23 cellular contexts compared by ENCODE assay signal in the genomic region with DNA sequence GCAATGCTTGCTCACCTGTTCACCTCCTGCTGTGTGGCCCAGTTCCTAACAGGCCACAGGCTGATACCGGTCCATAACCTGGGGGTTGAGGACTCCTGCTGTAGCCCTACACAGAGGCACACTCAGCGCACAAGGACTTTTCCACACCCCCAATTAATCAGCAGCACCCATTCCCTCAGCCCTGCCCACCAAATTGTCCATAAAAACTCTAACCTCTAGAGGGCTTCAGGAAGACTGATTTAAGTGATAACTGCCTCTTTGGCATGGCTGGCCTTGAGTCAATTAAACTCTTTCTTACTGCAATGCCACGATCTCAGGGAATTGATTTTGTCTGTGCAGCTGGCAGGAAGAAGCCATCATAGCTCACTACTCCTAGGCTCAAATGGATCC.
DNase-seq lines count a peak whose midpoint lies in the region; ATAC-seq, FAIRE-seq and TF ChIP-seq lines count a peak whose summit lies in the region.
"Had no signal": no experiment of that assay in that cellular context is flagged by ENCODE, and none has a peak within 500 bp of the region (broad histone marks: within the 10 kb centered on the region; RNA-seq: fewer than 3 reads in every experiment).

No MANE protein-coding gene starts in this region.

- no peaks in the 10 kb centered on the region for H3K27me3 ChIP-seq in GM06990 (replicated peaks; ENCODE audit: control insufficient read depth, insufficient read depth, low read length)
- H3K27me3 ChIP-seq in K562 (ENCODE audit: control insufficient read depth in 2 of 2, insufficient read depth in 2 of 2, low read length in 2 of 2), result no peaks in the 10 kb centered on the region
- H3K27me3 ChIP-seq in right cardiac atrium (ENCODE audit: control insufficient read depth, insufficient read depth), result no peaks in the 10 kb centered on the region
- H3K27me3 ChIP-seq: adrenal gland, BLaER1, hepatocyte, testis had no signal

- POLR2A ChIA-PET in K562 (lab: Yijun Ruan, JAX), result interaction anchor here (0.6 to 1.2 kb wide), 6 partner anchors 13 to 155 kb away, joined by 3 read pairs; a partner anchor contains a TSS

- no peak for TF ChIP-seq POLR2A in K562 (conservative IDR thresholded peaks at IDR 0.05)

- H4K20me1 ChIP-seq in K562 (replicated peaks; ENCODE audit: control insufficient read depth, insufficient read depth, low read length), result no peaks in the 10 kb centered on the region
- H4K20me1 ChIP-seq: BLaER1 had no signal

- no peak overlapping the region for H3K4me3 ChIP-seq in GM06990 (replicated peaks; ENCODE audit: low read depth, low read length)
- H3K4me3 ChIP-seq in K562, result no peak overlapping the region
- no peak overlapping the region for H3K4me3 ChIP-seq in skin epidermis
- no peak overlapping the region for H3K4me3 ChIP-seq in right cardiac atrium (ENCODE audit: low read length)
- H3K4me3 ChIP-seq: adrenal gland, BLaER1, hepatocyte, testis had no signal

- peaks cover 4 to 19% of the 10 kb centered on the region in 2 experiments; a peak in 4 of 5 replicates for H3K4me1 ChIP-seq in K562 (replicated peaks in 1 of 2; ENCODE audit: control insufficient read depth in 2 of 2, insufficient read depth in 2 of 2, low read length in 2 of 2)
- H3K4me1 ChIP-seq in right cardiac atrium (ENCODE audit: control insufficient read depth, insufficient read depth, low read length), result no peaks in the 10 kb centered on the region
- H3K4me1 ChIP-seq: adrenal gland, testis had no signal

- H2AFZ ChIP-seq in K562 (ENCODE audit: low read depth, low read length), result peak overlapping the region; percentile 5; the same call in 1 of the 2 replicates
- H2AFZ ChIP-seq: hepatocyte had no signal

- intact Hi-C loops in K562 (cut with micrococcal nuclease), result no loop called here
- intact Hi-C loops in right cardiac atrium (cut with DNase I), result no loop called here

- no peaks in the 10 kb centered on the region for H3K9me3 Mint-ChIP-seq in activated naive CD4-positive, alpha-beta T cell treated with anti-CD3 and anti-CD28 coated beads, Interleukin-2, amount 10 ng/mL, durations not matched to agents 7 days and 5 days
- H3K9me3 Mint-ChIP-seq: activated T-helper 2 cell treated with anti-CD3 and anti-CD28 coated beads, Interferon-gamma antibody, Interleukin-2, Interleukin-4, amounts not matched to agents 10 μg/mL and 5 μg/mL and 100 μg/mL, durations not matched to agents 14 hours and 24 hours and 36 hours; T-cell had no signal

- H3K4me1 Mint-ChIP-seq in activated naive CD4-positive, alpha-beta T cell treated with anti-CD3 and anti-CD28 coated beads, Interleukin-2, amount 10 ng/mL, durations not matched to agents 7 days and 5 days, result no peaks in the 10 kb centered on the region

- CTCF ChIA-PET in K562 (lab: Yijun Ruan, JAX; ENCODE audit: low intra/inter-chr PET ratio), result interaction anchor here (0.6 kb wide), 1 partner anchor 121 kb away, joined by 7 read pairs; no protein-coding TSS in a partner anchor
- CTCF ChIA-PET in activated naive CD4-positive, alpha-beta T cell treated with anti-CD3 and anti-CD28 coated beads, Interleukin-2, amount 10 ng/mL, durations not matched to agents 7 days and 5 days (lab: Charles Lee), result no interaction called here

- H3K27me3 Mint-ChIP-seq in activated naive CD4-positive, alpha-beta T cell treated with anti-CD3 and anti-CD28 coated beads, Interleukin-2, amount 10 ng/mL, durations not matched to agents 7 days and 5 days, result no peaks in the 10 kb centered on the region
- H3K27me3 Mint-ChIP-seq: T-cell had no signal

- FAIRE-seq in K562 (lab: Jason Lieb, UNC), result peak; percentile 54

- no peaks in the 10 kb centered on the region for H3K36me3 Mint-ChIP-seq in activated naive CD4-positive, alpha-beta T cell treated with anti-CD3 and anti-CD28 coated beads, Interleukin-2, amount 10 ng/mL, durations not matched to agents 7 days and 5 days

- BruUV-seq in K562 (replicated peaks; lab: Mats Ljungman, UMichigan), result no TSS peak

- 13% methylated on average over 3 of the region's 3 CpGs for WGBS in K562 (ENCODE audit: insufficient coverage, low coverage, missing lambda C conversion rate)
- WGBS in right cardiac atrium, result 81% methylated on average over 3 of the region's 3 CpGs

- ATAC-seq in K562 (peak; percentile 71), right cardiac atrium (no peak)
- ATAC-seq: left cardiac atrium, T-cell had no signal

- H3K27ac ChIP-seq in K562 (ENCODE audit: extremely low read depth, low read depth, low read length) (no peak overlapping the region; the same call in 2 of the 3 replicates), skin epidermis (peak overlapping the region in 18 of 21 experiments; percentile 7 to 76 (median 49)), right cardiac atrium (ENCODE audit: low read length) (no peak overlapping the region)
- H3K27ac ChIP-seq: adrenal gland, BLaER1, hepatocyte, RWPE1, testis had no signal

- in situ Hi-C loops in K562 (cut with MboI) (no loop called here), GM13977 (cut with MboI; ENCODE audit: low pct_unique_long_range_greater_than_20kb, low sequenced_read_pairs, unreplicated experiment) (no loop called here)

- H3K4me2 ChIP-seq in K562 (ENCODE audit: insufficient read depth, low read length), result peak overlapping the region; percentile 20; the same call in 1 of the 2 replicates
- H3K4me2 ChIP-seq: BLaER1, hepatocyte had no signal

- H3K79me2 ChIP-seq in K562 (ENCODE audit: control insufficient read depth, insufficient read depth, low read length), result no peaks in the 10 kb centered on the region
- H3K79me2 ChIP-seq: hepatocyte had no signal

- DNase-seq in GM06990 (ENCODE audit: extremely low read depth, insufficient read length) (no peak), NCI-H146 treated with DMSO at 0.1 percent for 48 hours (lab: John Stamatoyannopoulos, UW; ENCODE audit: unreplicated experiment) (peak; percentile 51), K562 (ENCODE audit: extremely low read depth in 1 of 4, low spot score in 3 of 4) (peak in 1 of 4 experiments; percentile 31), right cardiac atrium (no peak), GM13977 (ENCODE audit: low spot score) (no peak), H4 (ENCODE audit: low spot score) (no peak)
- DNase-seq in activated naive CD4-positive, alpha-beta T cell treated with anti-CD3 and anti-CD28 coated beads, Interleukin-2, amount 10 ng/mL, durations not matched to agents 7 days and 5 days, result no peak
- DNase-seq: caudate nucleus; DMS153; Kasumi-1; left cardiac atrium; NCI-H1694 treated with DMSO at 0.1 percent for 48 hours; NCI-H526 treated with DMSO at 0.1 percent for 48 hours; stimulated activated CD4-positive, alpha-beta T cell treated with anti-CD3 and anti-CD28 coated beads, Interleukin-4, amount 100 ng/mL, for 24 hours; stimulated activated CD8-positive, alpha-beta memory T cell treated with anti-CD3 and anti-CD28 coated beads, Interleukin-4, amount 100 ng/mL, for 48 hours; T-cell; testis had no signal

- no peak overlapping the region for H3K4me3 Mint-ChIP-seq in activated naive CD4-positive, alpha-beta T cell treated with anti-CD3 and anti-CD28 coated beads, Interleukin-2, amount 10 ng/mL, durations not matched to agents 7 days and 5 days
- H3K4me3 Mint-ChIP-seq: T-cell had no signal

- TF ChIP-seq RAD21 in K562 (CRISPR knock-in tag; conservative IDR thresholded peaks at IDR 0.05 in 1 of 2, IDR thresholded peaks at IDR 0.05 in 1 of 2), result no peak

- TF ChIP-seq CTCF in GM06990 (IDR thresholded peaks at IDR 0.05; ENCODE audit: insufficient read depth, low read length, poor library complexity, severe bottlenecking) (peak; percentile 7), K562 (IDR thresholded peaks at IDR 0.05 in 2 of 3, conservative IDR thresholded peaks at IDR 0.05 in 1 of 3; ENCODE audit: insufficient read depth in 2 of 3, low read depth in 1 of 3, low read length in 3 of 3) (peak in 2 of 3 experiments; percentile 19 to 34; a peak in 1 of 6 replicates), GM13977 (IDR thresholded peaks at IDR 0.05; ENCODE audit: extremely low read depth, insufficient read depth, missing control alignments) (no peak)

- TF ChIP-seq EP300 in K562 (IDR thresholded peaks at IDR 0.05; ENCODE audit: low read length), result no peak

- H3K9me1 ChIP-seq in K562 (ENCODE audit: control insufficient read depth, insufficient read depth, low read length), result no peaks in the 10 kb centered on the region

- H3K9me3 ChIP-seq in K562 (replicated peaks; ENCODE audit: control insufficient read depth, insufficient read depth, low read depth, low read length) (no peaks in the 10 kb centered on the region), right cardiac atrium (ENCODE audit: control insufficient read depth, low read length) (no peaks in the 10 kb centered on the region)
- H3K9me3 ChIP-seq: adrenal gland, BLaER1, testis had no signal

- H3K9ac ChIP-seq in K562 (ENCODE audit: insufficient read depth in 1 of 2, low read depth in 2 of 2, low read length in 2 of 2), result peak overlapping the region in 1 of 2 experiments; percentile 66; a peak in 1 of 4 replicates
- H3K9ac ChIP-seq: BLaER1 had no signal

- H3K27ac Mint-ChIP-seq in activated naive CD4-positive, alpha-beta T cell treated with anti-CD3 and anti-CD28 coated beads, Interleukin-2, amount 10 ng/mL, durations not matched to agents 7 days and 5 days, result no peak overlapping the region
- H3K27ac Mint-ChIP-seq: activated T-helper 2 cell treated with anti-CD3 and anti-CD28 coated beads, Interferon-gamma antibody, Interleukin-2, Interleukin-4, amounts not matched to agents 10 μg/mL and 5 μg/mL and 100 μg/mL, durations not matched to agents 14 hours and 24 hours and 36 hours; T-cell had no signal

- H3K36me3 ChIP-seq in GM06990 (ENCODE audit: control insufficient read depth, insufficient read depth, low read length) (no peaks in the 10 kb centered on the region), K562 (ENCODE audit: control insufficient read depth, insufficient read depth, low read length) (no peaks in the 10 kb centered on the region)
- H3K36me3 ChIP-seq: adrenal gland, BLaER1 had no signal

TF ChIP-seq in K562, 482 proteins besides CTCF, POLR2A, EP300 and RAD21 (continues in another document):
- TF ChIP-seq, protein P1, sequence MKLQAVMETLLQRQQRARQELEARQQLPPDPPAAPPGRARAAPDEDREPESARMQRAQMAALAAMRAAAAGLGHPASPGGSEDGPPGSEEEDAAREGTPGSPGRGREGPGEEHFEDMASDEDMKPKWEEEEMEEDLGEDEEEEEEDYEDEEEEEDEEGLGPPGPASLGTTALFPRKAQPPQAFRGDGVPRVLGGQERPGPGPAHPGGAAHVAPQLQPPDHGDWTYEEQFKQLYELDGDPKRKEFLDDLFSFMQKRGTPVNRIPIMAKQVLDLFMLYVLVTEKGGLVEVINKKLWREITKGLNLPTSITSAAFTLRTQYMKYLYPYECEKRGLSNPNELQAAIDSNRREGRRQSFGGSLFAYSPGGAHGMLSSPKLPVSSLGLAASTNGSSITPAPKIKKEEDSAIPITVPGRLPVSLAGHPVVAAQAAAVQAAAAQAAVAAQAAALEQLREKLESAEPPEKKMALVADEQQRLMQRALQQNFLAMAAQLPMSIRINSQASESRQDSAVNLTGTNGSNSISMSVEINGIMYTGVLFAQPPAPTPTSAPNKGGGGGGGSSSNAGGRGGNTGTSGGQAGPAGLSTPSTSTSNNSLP (IDR thresholded peaks at IDR 0.05; ENCODE audit: borderline replicate concordance, low read depth, low read length), result 0 out of 2 replicates have a peak, but pooled peaks have one; percentile 15
- no peak for TF ChIP-seq XRCC4 (IDR thresholded peaks at IDR 0.05; ENCODE audit: extremely low read depth, insufficient read depth, insufficient read length)

Comparison
In these comparisons a context has a peak if more than half of its experiments do, and no peak if none do; other contexts are left out.
1. H3K27ac ChIP-seq: peak in skin epidermis (18 of 21); none in K562 (single experiment) and right cardiac atrium (single experiment).